In genomic region chr2:171792922-171793580, GRCh38 we compare ENCODE assay signal across 30 cellular contexts.
DNase-seq lines count a peak whose midpoint lies in the region; ATAC-seq and TF ChIP-seq lines count a peak whose summit lies in the region.
"Had no signal": no experiment of that assay in that cellular context is flagged by ENCODE, and none has a peak within 500 bp of the region (broad histone marks: within the 10 kb centered on the region; RNA-seq: fewer than 3 reads in every experiment).

No MANE protein-coding gene starts in this region.

- H3K9me3 Mint-ChIP-seq in endodermal cell, result no peaks in the 10 kb centered on the region
- no peaks in the 10 kb centered on the region for H3K9me3 Mint-ChIP-seq in progenitor cell of endocrine pancreas (ENCODE audit: low read depth)
- no peaks in the 10 kb centered on the region for H3K9me3 Mint-ChIP-seq in activated naive CD4-positive, alpha-beta T cell treated with anti-CD3 and anti-CD28 coated beads, Interleukin-2, amount 10 ng/mL, durations not matched to agents 7 days and 5 days
- H3K9me3 Mint-ChIP-seq: activated CD4-positive, alpha-beta T cell treated with anti-CD3 and anti-CD28 coated beads, Interleukin-2, amount 10 ng/mL, durations not matched to agents 24 days and 14 days; naive thymus-derived CD8-positive, alpha-beta T cell; stimulated activated memory B cell treated with anti-CD40 and anti-IgM and Interleukin-4, amounts not matched to agents 10 μg/mL and 1 μg/mL and 100 μg/mL, for 72 hours had no signal

- H3K27ac Mint-ChIP-seq in endodermal cell (peak overlapping the region; percentile 18), progenitor cell of endocrine pancreas (peak overlapping the region; percentile 30)
- H3K27ac Mint-ChIP-seq in activated naive CD4-positive, alpha-beta T cell treated with anti-CD3 and anti-CD28 coated beads, Interleukin-2, amount 10 ng/mL, durations not matched to agents 7 days and 5 days, result no peak overlapping the region
- H3K27ac Mint-ChIP-seq: activated CD4-positive, alpha-beta T cell treated with anti-CD3 and anti-CD28 coated beads, Interleukin-2, amount 10 ng/mL, durations not matched to agents 24 days and 14 days; stimulated activated memory B cell treated with anti-CD40 and anti-IgM and Interleukin-4, amounts not matched to agents 10 μg/mL and 1 μg/mL and 100 μg/mL, for 72 hours had no signal

- ATAC-seq in left colon, result no peak
- ATAC-seq: heart right ventricle; naive thymus-derived CD8-positive, alpha-beta T cell; stimulated activated memory B cell treated with anti-CD40 and anti-IgM and Interleukin-4, amounts not matched to agents 10 μg/mL and 1 μg/mL and 100 μg/mL, for 72 hours had no signal

- H3K27ac ChIP-seq in endodermal cell (ENCODE audit: low read depth, low read length), result peak overlapping the region; percentile 65
- H3K27ac ChIP-seq: 22Rv1, brain microvascular endothelial cell, dorsolateral prefrontal cortex, heart right ventricle, upper lobe of left lung, VCaP had no signal

- intact Hi-C loops in left colon (cut with DNase I, micrococcal nuclease), result no loop called here

- no peak overlapping the region for H3K4me3 ChIP-seq in endodermal cell (ENCODE audit: low read length)
- H3K4me3 ChIP-seq: dorsolateral prefrontal cortex, heart right ventricle, upper lobe of left lung had no signal

- TF ChIP-seq CTCF in endodermal cell (conservative IDR thresholded peaks at IDR 0.05) (no peak), progenitor cell of endocrine pancreas (IDR thresholded peaks at IDR 0.05; ENCODE audit: unreplicated experiment) (no peak)

- no peaks in the 10 kb centered on the region for H3K9me3 ChIP-seq in endodermal cell (ENCODE audit: control insufficient read depth, low read length)
- H3K9me3 ChIP-seq: heart right ventricle, upper lobe of left lung had no signal

- no peaks in the 10 kb centered on the region for H3K27me3 ChIP-seq in endodermal cell (ENCODE audit: control insufficient read depth, insufficient read depth, low read length, poor library complexity, severe bottlenecking)
- H3K27me3 ChIP-seq: brain microvascular endothelial cell, dorsolateral prefrontal cortex, heart right ventricle, upper lobe of left lung had no signal

- DNase-seq in NCI-H146 (lab: John Stamatoyannopoulos, UW) (peak; percentile 13), NCI-H146 treated with DMSO at 0.1 percent for 48 hours (lab: John Stamatoyannopoulos, UW; ENCODE audit: unreplicated experiment) (no peak), NCI-H1048 (lab: John Stamatoyannopoulos, UW) (peak; percentile 65), endodermal cell (no peak), progenitor cell of endocrine pancreas (ENCODE audit: low spot score, unreplicated experiment) (no peak), SHP77 (lab: John Stamatoyannopoulos, UW) (no peak), left colon (no peak)
- DNase-seq in activated naive CD4-positive, alpha-beta T cell treated with anti-CD3 and anti-CD28 coated beads, Interleukin-2, amount 10 ng/mL, durations not matched to agents 7 days and 5 days, result no peak
- DNase-seq: activated CD4-positive, alpha-beta T cell treated with anti-CD3 and anti-CD28 coated beads, Interleukin-2, amount 10 ng/mL, durations not matched to agents 24 days and 14 days; activated naive CD4-positive, alpha-beta T cell; brain microvascular endothelial cell; C1 segment of cervical spinal cord; Calu3; DMS79; dorsolateral prefrontal cortex; GDM1; heart right ventricle; KBM-7; kidney; naive thymus-derived CD8-positive, alpha-beta T cell; NCI-H1092 treated with DMSO at 0.1 percent for 48 hours; NCI-H1930; SIG-M5; stimulated activated CD4-positive, alpha-beta T cell treated with anti-CD3 and anti-CD28 coated beads, Interleukin-15, amount 100 ng/mL, for 24 hours; stimulated activated CD4-positive, alpha-beta T cell treated with anti-CD3 and anti-CD28 coated beads, Interleukin-4, amount 100 ng/mL, for 4 hours; T-helper 9 cell; upper lobe of left lung had no signal

- peaks cover 20% of the 10 kb centered on the region for H3K4me1 ChIP-seq in endodermal cell (ENCODE audit: control insufficient read depth, insufficient read depth, low read length)
- H3K4me1 ChIP-seq: upper lobe of left lung had no signal

- H3K27me3 Mint-ChIP-seq in endodermal cell (ENCODE audit: insufficient read depth) (no peaks in the 10 kb centered on the region), progenitor cell of endocrine pancreas (peaks cover 52% of the 10 kb centered on the region)
- H3K27me3 Mint-ChIP-seq in activated naive CD4-positive, alpha-beta T cell treated with anti-CD3 and anti-CD28 coated beads, Interleukin-2, amount 10 ng/mL, durations not matched to agents 7 days and 5 days, result no peaks in the 10 kb centered on the region
- H3K27me3 Mint-ChIP-seq: activated CD4-positive, alpha-beta T cell treated with anti-CD3 and anti-CD28 coated beads, Interleukin-2, amount 10 ng/mL, durations not matched to agents 24 days and 14 days; naive thymus-derived CD8-positive, alpha-beta T cell; stimulated activated memory B cell treated with anti-CD40 and anti-IgM and Interleukin-4, amounts not matched to agents 10 μg/mL and 1 μg/mL and 100 μg/mL, for 72 hours had no signal

- H3K4me3 Mint-ChIP-seq in endodermal cell (no peak overlapping the region), progenitor cell of endocrine pancreas (ENCODE audit: low read depth) (no peak overlapping the region)
- H3K4me3 Mint-ChIP-seq in activated naive CD4-positive, alpha-beta T cell treated with anti-CD3 and anti-CD28 coated beads, Interleukin-2, amount 10 ng/mL, durations not matched to agents 7 days and 5 days, result no peak overlapping the region
- H3K4me3 Mint-ChIP-seq: activated CD4-positive, alpha-beta T cell treated with anti-CD3 and anti-CD28 coated beads, Interleukin-2, amount 10 ng/mL, durations not matched to agents 24 days and 14 days; naive thymus-derived CD8-positive, alpha-beta T cell; stimulated activated memory B cell treated with anti-CD40 and anti-IgM and Interleukin-4, amounts not matched to agents 10 μg/mL and 1 μg/mL and 100 μg/mL, for 72 hours had no signal

- no peaks in the 10 kb centered on the region for H3K36me3 Mint-ChIP-seq in endodermal cell (ENCODE audit: low read depth)
- H3K36me3 Mint-ChIP-seq in progenitor cell of endocrine pancreas (ENCODE audit: insufficient read depth), result peaks cover 2% of the 10 kb centered on the region
- peaks cover 9% of the 10 kb centered on the region for H3K36me3 Mint-ChIP-seq in activated naive CD4-positive, alpha-beta T cell treated with anti-CD3 and anti-CD28 coated beads, Interleukin-2, amount 10 ng/mL, durations not matched to agents 7 days and 5 days

- WGBS in endodermal cell (ENCODE audit: insufficient coverage in 1 of 2, insufficient read length in 1 of 2), 2 experiments, result 47 to 50% methylated on average over 1 to 4 of the region's 4 CpGs

- peaks cover 46% of the 10 kb centered on the region for H3K4me1 Mint-ChIP-seq in endodermal cell
- H3K4me1 Mint-ChIP-seq in progenitor cell of endocrine pancreas (ENCODE audit: low read depth), result peaks cover 27% of the 10 kb centered on the region
- H3K4me1 Mint-ChIP-seq in activated naive CD4-positive, alpha-beta T cell treated with anti-CD3 and anti-CD28 coated beads, Interleukin-2, amount 10 ng/mL, durations not matched to agents 7 days and 5 days, result peaks cover 7% of the 10 kb centered on the region
- H3K4me1 Mint-ChIP-seq: stimulated activated memory B cell treated with anti-CD40 and anti-IgM and Interleukin-4, amounts not matched to agents 10 μg/mL and 1 μg/mL and 100 μg/mL, for 72 hours had no signal

- H3K36me3 ChIP-seq in endodermal cell (ENCODE audit: control insufficient read depth, insufficient read depth, low read length), result no peaks in the 10 kb centered on the region

- H3K9ac ChIP-seq in endodermal cell (ENCODE audit: extremely low read depth, low read length, poor library complexity, severe bottlenecking), result no peak overlapping the region

- CTCF ChIA-PET in activated naive CD4-positive, alpha-beta T cell treated with anti-CD3 and anti-CD28 coated beads, Interleukin-2, amount 10 ng/mL, durations not matched to agents 7 days and 5 days (lab: Charles Lee), result no interaction called here

Comparison
In these comparisons a context has a peak if more than half of its experiments do, and no peak if none do; other contexts are left out.
1. DNase-seq: peak in NCI-H146 (single experiment) and NCI-H1048 (single experiment); none in NCI-H146 treated with DMSO at 0.1 percent for 48 hours (single experiment), endodermal cell (single experiment), progenitor cell of endocrine pancreas (single experiment), SHP77 (0 of 2), activated naive CD4-positive, alpha-beta T cell treated with anti-CD3 and anti-CD28 coated beads, Interleukin-2, amount 10 ng/mL, durations not matched to agents 7 days and 5 days (single experiment) and left colon (0 of 2).